8 cellular contexts compared by ENCODE assay signal in the genomic region with DNA sequence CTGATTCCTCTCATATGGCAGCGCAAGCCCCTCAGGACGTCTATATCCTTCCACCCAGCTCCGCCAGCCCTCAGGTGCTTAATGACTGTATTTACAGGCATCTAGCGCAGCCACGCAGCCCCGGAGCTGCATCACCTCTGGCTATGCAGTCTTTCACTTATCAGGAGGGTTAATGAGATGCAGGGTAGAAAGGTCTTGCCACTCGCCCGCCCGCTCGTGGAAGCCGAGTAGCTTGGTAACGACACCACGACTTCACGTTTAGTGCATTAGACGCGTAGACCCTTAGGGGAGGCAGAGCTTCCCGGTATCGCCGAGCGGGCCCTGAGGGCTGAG. TPM values are rescaled to one million over a fixed set of nuclear protein-coding genes. Genes with fewer than 3 reads are reported as not detected.
DNase-seq lines count a peak whose midpoint lies in the region; FAIRE-seq and TF ChIP-seq lines count a peak whose summit lies in the region.

No MANE protein-coding gene starts in this region.

- intact Hi-C loops in spleen (cut with DNase I; ENCODE audit: low total_unique reads) = no loop called here

- no peak for TF ChIP-seq POLR2A in spleen (IDR thresholded peaks at IDR 0.05)

- H3K4me3 ChIP-seq in iPS-15b (ENCODE audit: low read depth, low read length) (peak overlapping the region; percentile 67), spleen (peak overlapping the region; percentile 25 to 68 (median 36))

- H3K36me3 ChIP-seq in iPS-15b (ENCODE audit: control insufficient read depth, insufficient read depth, low read length) (no peaks in the 10 kb centered on the region), spleen (no peaks in the 10 kb centered on the region)

- no peak for TF ChIP-seq CTCF in spleen (IDR thresholded peaks at IDR 0.05 in 8 of 11, conservative IDR thresholded peaks at IDR 0.05 in 3 of 11)

- peaks cover 6% of the 10 kb centered on the region for H3K27me3 Mint-ChIP-seq in activated naive CD8-positive, alpha-beta T cell

- no peak overlapping the region for H3K9ac ChIP-seq in iPS-15b (ENCODE audit: low read depth, low read length)

- peaks cover 3% of the 10 kb centered on the region for H3K27me3 ChIP-seq in iPS-15b (ENCODE audit: control insufficient read depth, insufficient read depth, low read length)
- peaks cover 0 to 59% (median 16%) of the 10 kb centered on the region in 7 donors for H3K27me3 ChIP-seq in spleen (replicated peaks in 1 of 7)

- FAIRE-seq in urothelium cell line (lab: Jason Lieb, UNC) = no peak

- DNase-seq in activated CD4-positive, alpha-beta T cell treated with anti-CD3 and anti-CD28 coated beads, Interleukin-2, amount 50 U/mL, for 48 hours = peak; percentile 2 to 4
- DNase-seq in activated CD4-positive, alpha-beta T cell treated with anti-CD3 and anti-CD28 coated beads, Interleukin-2, amount 50 U/mL, for 1 hour = no peak
- DNase-seq in spleen (no peak), RPMI8226 (no peak), urothelium cell line (ENCODE audit: low spot score) (no peak)
- DNase-seq in activated CD4-positive, CD25-positive, alpha-beta regulatory T cell (lab: John Stamatoyannopoulos, UW) = no peak

- H3K9me3 ChIP-seq in iPS-15b (ENCODE audit: control insufficient read depth, insufficient read depth, low read length) (peaks cover 2% of the 10 kb centered on the region), spleen (no peaks in the 10 kb centered on the region)

- H3K36me3 Mint-ChIP-seq in activated naive CD8-positive, alpha-beta T cell = no peaks in the 10 kb centered on the region

- H3K4me1 ChIP-seq in iPS-15b (ENCODE audit: control insufficient read depth, insufficient read depth, low read length) (peaks cover 10% of the 10 kb centered on the region), spleen (peaks cover 0 to 31% (median 9%) of the 10 kb centered on the region in 6 donors)

- H3K4me3 Mint-ChIP-seq in activated naive CD8-positive, alpha-beta T cell = peak overlapping the region; percentile 87

- 1 to 66% (median 12%) methylated on average over 6 to 20 of the region's 20 CpGs for WGBS in spleen, 5 donors

- H3K27ac ChIP-seq in spleen = peak overlapping the region in 6 of 8 donors; percentile 65 to 83 (median 80)

- H3K4me1 Mint-ChIP-seq in activated naive CD8-positive, alpha-beta T cell (ENCODE audit: low read depth) = peaks cover 10% of the 10 kb centered on the region

- H3K27ac Mint-ChIP-seq in activated naive CD8-positive, alpha-beta T cell = no peak overlapping the region

- no peaks in the 10 kb centered on the region for H3K9me3 Mint-ChIP-seq in activated naive CD8-positive, alpha-beta T cell (ENCODE audit: low read depth)

RNA-seq across cellular contexts. Expression of a gene that starts 1.5 kb away (rescaled TPM):
- total RNA-seq in spleen = 1 to 10 TPM; 2.6 to 4.4 (median 4.2) TPM
- polyA plus RNA-seq in spleen = 1 to 10 TPM in 1 of 3 donors, under 1 TPM in 2; 0.41 to 1.1 (median 0.97) TPM

Comparison
In these comparisons a context has a peak if more than half of its experiments do, and no peak if none do; other contexts are left out.
1. DNase-seq: peak in activated CD4-positive, alpha-beta T cell treated with anti-CD3 and anti-CD28 coated beads, Interleukin-2, amount 50 U/mL, for 48 hours (2 of 2); none in activated CD4-positive, alpha-beta T cell treated with anti-CD3 and anti-CD28 coated beads, Interleukin-2, amount 50 U/mL, for 1 hour (single experiment), spleen (single experiment), RPMI8226 (single experiment), activated CD4-positive, CD25-positive, alpha-beta regulatory T cell (0 of 4) and urothelium cell line (single experiment).